Comparison of ENCODE assay signal across 9 cellular contexts in the genomic region with DNA sequence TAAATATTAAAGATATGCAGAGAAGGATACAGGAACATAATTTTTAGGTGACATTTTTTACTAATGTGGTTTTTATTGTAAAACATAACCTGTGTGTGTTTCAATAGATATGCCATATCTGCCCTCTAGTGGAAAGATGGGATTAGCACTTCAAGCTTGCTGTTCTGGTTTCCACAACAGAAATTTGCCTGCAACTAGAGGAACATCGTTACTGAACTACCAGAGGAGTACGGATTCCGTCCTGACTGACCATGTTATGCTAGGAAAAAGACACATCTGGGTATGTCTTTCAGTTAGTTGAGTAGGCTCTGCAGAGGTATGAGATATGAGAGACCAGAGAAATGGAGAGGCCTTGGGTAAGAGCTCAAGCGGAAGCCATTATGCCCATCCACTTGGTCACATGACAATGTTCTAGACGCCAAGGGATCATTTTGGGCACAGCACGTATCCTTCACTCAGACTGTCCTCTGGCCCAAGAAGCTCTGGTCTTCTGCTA.
DNase-seq lines count a peak whose midpoint lies in the region; ATAC-seq and TF ChIP-seq lines count a peak whose summit lies in the region.
"Had no signal": no experiment of that assay in that cellular context is flagged by ENCODE, and none has a peak within 500 bp of the region (broad histone marks: within the 10 kb centered on the region; RNA-seq: fewer than 3 reads in every experiment).

No MANE protein-coding gene starts in this region.

- no peaks in the 10 kb centered on the region for H3K27me3 ChIP-seq in left ventricle myocardium inferior (ENCODE audit: low read depth)
- H3K27me3 ChIP-seq: BLaER1 treated with 17β-estradiol and CSF1 and Interleukin-3, amounts not matched to agents 10 nM and 100 nM had no signal

- H3K9me3 Mint-ChIP-seq in activated naive CD8-positive, alpha-beta T cell treated with anti-CD3 and anti-CD28 coated beads, Interleukin-2, amount 50 U/mL, for 24 hours: no peaks in the 10 kb centered on the region

- TF ChIP-seq CTCF in GM20000 (IDR thresholded peaks at IDR 0.05; ENCODE audit: extremely low read depth, missing control alignments) (peak; percentile 63), left ventricle myocardium inferior (IDR thresholded peaks at IDR 0.05; ENCODE audit: borderline replicate concordance) (peak; percentile 81)

- peak overlapping the region; percentile 30 for H3K4me3 Mint-ChIP-seq in activated naive CD8-positive, alpha-beta T cell treated with anti-CD3 and anti-CD28 coated beads, Interleukin-2, amount 50 U/mL, for 24 hours

- peaks cover 3% of the 10 kb centered on the region for H3K4me1 ChIP-seq in left ventricle myocardium inferior
- H3K4me1 ChIP-seq: BLaER1 treated with 17β-estradiol and CSF1 and Interleukin-3, amounts not matched to agents 10 nM and 100 nM had no signal

- intact Hi-C loops in left ventricle myocardium inferior (cut with micrococcal nuclease) (loop anchor here (10.0 kb wide), 2 partner anchors 415 to 555 kb away; no protein-coding TSS in a partner anchor), sciatic nerve (cut with DNase I) (no loop called here)

- no peaks in the 10 kb centered on the region for H3K36me3 ChIP-seq in left ventricle myocardium inferior
- H3K36me3 ChIP-seq: BLaER1 treated with 17β-estradiol and CSF1 and Interleukin-3, amounts not matched to agents 10 nM and 100 nM had no signal

- H3K27me3 Mint-ChIP-seq in activated naive CD8-positive, alpha-beta T cell treated with anti-CD3 and anti-CD28 coated beads, Interleukin-2, amount 50 U/mL, for 24 hours: peaks cover 4% of the 10 kb centered on the region

- ATAC-seq in HG03469 (IDR thresholded peaks at IDR 0.05; ENCODE audit: unreplicated experiment): peak; percentile 92
- ATAC-seq in activated naive CD8-positive, alpha-beta T cell treated with anti-CD3 and anti-CD28 coated beads, Interleukin-2, amount 50 U/mL, for 24 hours: peak; percentile 52
- ATAC-seq in sciatic nerve: peak; percentile 73

- no peaks in the 10 kb centered on the region for H3K9me3 ChIP-seq in left ventricle myocardium inferior (replicated peaks)
- H3K9me3 ChIP-seq: BLaER1 treated with 17β-estradiol and CSF1 and Interleukin-3, amounts not matched to agents 10 nM and 100 nM had no signal

- DNase-seq in NCI-H2196 (lab: John Stamatoyannopoulos, UW; ENCODE audit: unreplicated experiment) (peak; percentile 41), NCI-H2196 treated with DMSO at 0.1 percent for 48 hours (lab: John Stamatoyannopoulos, UW; ENCODE audit: unreplicated experiment) (no peak), GM20000 (ENCODE audit: low spot score) (peak; percentile 57), NCI-H69 (lab: John Stamatoyannopoulos, UW) (peak; percentile 89), left ventricle myocardium inferior (no peak), sciatic nerve (ENCODE audit: low spot score) (no peak)
- no peak for DNase-seq in activated naive CD8-positive, alpha-beta T cell treated with anti-CD3 and anti-CD28 coated beads, Interleukin-2, amount 50 U/mL, for 24 hours

- no peaks in the 10 kb centered on the region for H3K36me3 Mint-ChIP-seq in activated naive CD8-positive, alpha-beta T cell treated with anti-CD3 and anti-CD28 coated beads, Interleukin-2, amount 50 U/mL, for 24 hours (ENCODE audit: low read depth)

- H3K27ac Mint-ChIP-seq in activated naive CD8-positive, alpha-beta T cell treated with anti-CD3 and anti-CD28 coated beads, Interleukin-2, amount 50 U/mL, for 24 hours: no peak overlapping the region

- peaks cover 2% of the 10 kb centered on the region for H3K4me1 Mint-ChIP-seq in activated naive CD8-positive, alpha-beta T cell treated with anti-CD3 and anti-CD28 coated beads, Interleukin-2, amount 50 U/mL, for 24 hours

- no peak overlapping the region for H3K27ac ChIP-seq in left ventricle myocardium inferior (replicated peaks)
- H3K27ac ChIP-seq: BLaER1 treated with 17β-estradiol and CSF1 and Interleukin-3, amounts not matched to agents 10 nM and 100 nM had no signal

- peak overlapping the region; percentile 18 for H3K4me3 ChIP-seq in left ventricle myocardium inferior
- H3K4me3 ChIP-seq: BLaER1 treated with 17β-estradiol and CSF1 and Interleukin-3, amounts not matched to agents 10 nM and 100 nM had no signal

Comparison
In these comparisons a context has a peak if more than half of its experiments do, and no peak if none do; other contexts are left out.
1. DNase-seq: peak in NCI-H2196 (single experiment), GM20000 (single experiment) and NCI-H69 (single experiment); none in NCI-H2196 treated with DMSO at 0.1 percent for 48 hours (single experiment), activated naive CD8-positive, alpha-beta T cell treated with anti-CD3 and anti-CD28 coated beads, Interleukin-2, amount 50 U/mL, for 24 hours (single experiment), left ventricle myocardium inferior (single experiment) and sciatic nerve (single experiment).
2. Peak in every context shown above with its lines, with median percentiles within 50 percentile points of each other: ATAC-seq.